8 cellular contexts compared by ENCODE assay signal in genomic region chr7:130063036-130063435, GRCh38. TPM values are rescaled to one million over a fixed set of nuclear protein-coding genes. Genes with fewer than 3 reads are reported as not detected.
DNase-seq lines count a peak whose midpoint lies in the region; ATAC-seq, FAIRE-seq and TF ChIP-seq lines count a peak whose summit lies in the region.

No MANE protein-coding gene starts in this region.

- no peaks in the 10 kb centered on the region for H3K9me3 ChIP-seq in lung (ENCODE audit: control insufficient read depth in 2 of 2, insufficient read depth in 1 of 2, low read length in 1 of 2)

- 7 to 11% methylated on average over 2 of the region's 2 CpGs for WGBS in lung, 2 donors

- TF ChIP-seq POLR2A in H54 (IDR thresholded peaks at IDR 0.05; ENCODE audit: low read depth, low read length), result no peak

- H3K27me3 Mint-ChIP-seq in stimulated activated memory B cell treated with anti-CD40 and anti-IgM and Interleukin-4, amounts not matched to agents 10 μg/mL and 1 μg/mL and 100 μg/mL, for 72 hours, result peaks cover 28% of the 10 kb centered on the region

- FAIRE-seq in H54 (lab: Jason Lieb, UNC), result no peak

- no peaks in the 10 kb centered on the region for H3K36me3 Mint-ChIP-seq in stimulated activated memory B cell treated with anti-CD40 and anti-IgM and Interleukin-4, amounts not matched to agents 10 μg/mL and 1 μg/mL and 100 μg/mL, for 72 hours

- TF ChIP-seq CTCF in VCaP (conservative IDR thresholded peaks at IDR 0.05), result peak; percentile 86
- TF ChIP-seq CTCF in brain microvascular endothelial cell (IDR thresholded peaks at IDR 0.05; ENCODE audit: low read depth, low read length, missing control alignments), result peak; percentile 93
- peak; percentile 26 for TF ChIP-seq CTCF in lung (IDR thresholded peaks at IDR 0.05; ENCODE audit: control extremely low read depth, extremely low read depth)

- H3K4me3 Mint-ChIP-seq in stimulated activated memory B cell treated with anti-CD40 and anti-IgM and Interleukin-4, amounts not matched to agents 10 μg/mL and 1 μg/mL and 100 μg/mL, for 72 hours, result no peak overlapping the region

- DNase-seq in GDM1 (lab: John Stamatoyannopoulos, UW), result peak; percentile 22
- DNase-seq in NAMALWA (ENCODE audit: low spot score), result peak; percentile 91
- peak; percentile 29 for DNase-seq in brain microvascular endothelial cell
- DNase-seq in lung (ENCODE audit: low spot score), result peak; percentile 51
- DNase-seq in H54 (ENCODE audit: insufficient read length, low spot score), result no peak
- DNase-seq in DMS114 treated with DMSO at 0.1 percent for 48 hours (lab: John Stamatoyannopoulos, UW; ENCODE audit: unreplicated experiment), result no peak

- no peaks in the 10 kb centered on the region for H3K36me3 ChIP-seq in brain microvascular endothelial cell (replicated peaks)
- H3K36me3 ChIP-seq in lung (ENCODE audit: control insufficient read depth in 2 of 2, insufficient read depth in 2 of 2, low read length in 2 of 2), result no peaks in the 10 kb centered on the region

- no peaks in the 10 kb centered on the region for H3K9me3 Mint-ChIP-seq in stimulated activated memory B cell treated with anti-CD40 and anti-IgM and Interleukin-4, amounts not matched to agents 10 μg/mL and 1 μg/mL and 100 μg/mL, for 72 hours

- H3K4me1 ChIP-seq in lung (ENCODE audit: control insufficient read depth in 2 of 2, insufficient read depth in 2 of 2, low read length in 2 of 2), result peaks cover 0 to 4% of the 10 kb centered on the region in 2 donors

- H3K27ac ChIP-seq in VCaP, result no peak overlapping the region
- no peak overlapping the region for H3K27ac ChIP-seq in brain microvascular endothelial cell
- no peak overlapping the region for H3K27ac ChIP-seq in lung (ENCODE audit: low read depth in 1 of 2, low read length in 1 of 2)

- no peak overlapping the region for H3K27ac Mint-ChIP-seq in stimulated activated memory B cell treated with anti-CD40 and anti-IgM and Interleukin-4, amounts not matched to agents 10 μg/mL and 1 μg/mL and 100 μg/mL, for 72 hours

- no peaks in the 10 kb centered on the region for H3K4me1 Mint-ChIP-seq in stimulated activated memory B cell treated with anti-CD40 and anti-IgM and Interleukin-4, amounts not matched to agents 10 μg/mL and 1 μg/mL and 100 μg/mL, for 72 hours

- in situ Hi-C loops in brain microvascular endothelial cell (cut with HindIII; ENCODE audit: low pct_ligation_motif_present, low sequenced_read_pairs), result no loop called here

- peak; percentile 69 for ATAC-seq in lung (ENCODE audit: insufficient read depth, low FRiP score)
- peak; percentile 53 for ATAC-seq in stimulated activated memory B cell treated with anti-CD40 and anti-IgM and Interleukin-4, amounts not matched to agents 10 μg/mL and 1 μg/mL and 100 μg/mL, for 72 hours

- H3K4me3 ChIP-seq in brain microvascular endothelial cell (ENCODE audit: low read depth, low read length) (no peak overlapping the region), lung (no peak overlapping the region)

- H3K27me3 ChIP-seq in brain microvascular endothelial cell (replicated peaks) (no peaks in the 10 kb centered on the region), lung (ENCODE audit: control insufficient read depth, insufficient read depth) (no peaks in the 10 kb centered on the region)

RNA-seq across cellular contexts. Expression of gene KLHDC10, which starts 7.3 kb away (rescaled TPM):
- total RNA-seq in lung, result 10 to 100 TPM; 37.4 to 56.9 TPM
- polyA plus RNA-seq in lung, result 10 to 100 TPM; 10.4 to 12.8 TPM

RNA-seq across cellular contexts. Expression of gene ZC3HC1, which starts 11.9 kb away (rescaled TPM):
- 10 to 100 TPM; 11.8 to 13.2 TPM for total RNA-seq in lung
- 10 to 100 TPM in 1 of 2 donors, 1 to 10 TPM in 1; 10.0 to 11.6 TPM for polyA plus RNA-seq in lung

Comparison
In these comparisons a context has a peak if more than half of its experiments do, and no peak if none do; other contexts are left out.
1. DNase-seq: peak in GDM1 (single experiment), NAMALWA (single experiment), brain microvascular endothelial cell (single experiment) and lung (single experiment); none in H54 (single experiment) and DMS114 treated with DMSO at 0.1 percent for 48 hours (single experiment).
2. CTCF ChIP-seq: peak in every context shown above with its lines; median percentile 93 in brain microvascular endothelial cell; 86 in VCaP; 26 in lung.